1 cellular context compared by ENCODE assay signal in the genomic region with DNA sequence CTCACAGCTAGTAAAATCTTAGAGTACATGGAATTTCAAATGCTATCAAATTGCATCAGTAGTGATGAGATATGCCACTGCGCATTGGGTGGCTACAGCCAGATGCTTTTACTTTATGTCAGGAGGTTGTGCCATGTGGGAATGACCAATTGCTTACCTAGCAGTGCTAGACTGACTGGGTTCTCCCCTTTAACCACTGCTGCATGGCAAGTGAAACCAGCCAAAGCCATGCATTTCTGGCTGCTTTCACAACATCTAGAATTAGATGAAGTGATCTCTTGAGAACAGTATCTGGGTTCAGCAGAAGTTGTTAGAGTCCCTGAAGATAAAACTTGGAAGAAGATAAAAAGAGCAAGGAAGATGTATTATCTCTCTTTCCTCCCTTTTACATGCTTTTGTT.
TF ChIP-seq lines count a peak whose summit lies in the region.

No MANE protein-coding gene starts in this region.

TF ChIP-seq in GM23338, 12 proteins besides CTCF, POLR2A, EP300 and RAD21 (continued from another document):
- TF ChIP-seq, protein P1, sequence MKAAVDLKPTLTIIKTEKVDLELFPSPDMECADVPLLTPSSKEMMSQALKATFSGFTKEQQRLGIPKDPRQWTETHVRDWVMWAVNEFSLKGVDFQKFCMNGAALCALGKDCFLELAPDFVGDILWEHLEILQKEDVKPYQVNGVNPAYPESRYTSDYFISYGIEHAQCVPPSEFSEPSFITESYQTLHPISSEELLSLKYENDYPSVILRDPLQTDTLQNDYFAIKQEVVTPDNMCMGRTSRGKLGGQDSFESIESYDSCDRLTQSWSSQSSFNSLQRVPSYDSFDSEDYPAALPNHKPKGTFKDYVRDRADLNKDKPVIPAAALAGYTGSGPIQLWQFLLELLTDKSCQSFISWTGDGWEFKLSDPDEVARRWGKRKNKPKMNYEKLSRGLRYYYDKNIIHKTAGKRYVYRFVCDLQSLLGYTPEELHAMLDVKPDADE (IDR thresholded peaks at IDR 0.05) = no peak
